In the genomic region with DNA sequence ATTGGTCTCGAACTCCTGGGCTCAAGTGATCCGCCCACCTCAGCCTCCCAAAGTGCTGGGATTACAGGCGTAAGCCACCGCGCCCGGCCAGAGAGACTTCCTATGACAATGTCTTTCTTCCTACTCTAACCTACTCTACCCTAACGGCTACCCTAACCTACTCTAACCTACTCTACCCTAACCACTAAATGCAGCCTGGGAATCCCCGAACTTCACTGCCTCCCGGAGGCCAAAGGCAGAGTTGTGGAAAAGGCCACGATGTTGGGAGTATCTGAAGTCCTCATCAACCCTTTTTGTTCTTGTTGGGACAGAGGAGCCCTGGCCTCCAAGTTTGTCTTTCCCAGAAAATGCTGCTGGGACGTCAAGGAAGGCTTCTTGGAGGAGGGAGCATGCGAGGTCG, we compare ENCODE assay signal across 19 cellular contexts. TPM values are rescaled to one million over a fixed set of nuclear protein-coding genes. Genes with fewer than 3 reads are reported as not detected.
A peak's percentile ranks its signal among the peaks of the same experiment; 100 is the strongest.
DNase-seq lines count a peak whose midpoint lies in the region; ATAC-seq, FAIRE-seq and TF ChIP-seq lines count a peak whose summit lies in the region.
"Had no signal": no experiment of that assay in that cellular context is flagged by ENCODE, and none has a peak within 500 bp of the region (broad histone marks: within the 10 kb centered on the region; RNA-seq: fewer than 3 reads in every experiment).

No MANE protein-coding gene starts in this region.

- no peak for FAIRE-seq in GM19239 (lab: Jason Lieb, UNC)
- FAIRE-seq: A204.1 had no signal

- peaks cover 34% of the 10 kb centered on the region for H3K4me1 Mint-ChIP-seq in activated naive CD8-positive, alpha-beta T cell treated with anti-CD3 and anti-CD28 coated beads, Interleukin-2, amount 50 U/mL, for 24 hours
- peaks cover 19 to 21% of the 10 kb centered on the region in 2 donors for H3K4me1 Mint-ChIP-seq in natural killer cell treated with Interleukin-12 subunit alpha and Interleukin-12 subunit beta and Interleukin-15 and Interleukin-18, amount 100 ng/mL, for 72 hours (ENCODE audit: low read depth in 2 of 2)

- H3K9me3 Mint-ChIP-seq in activated naive CD8-positive, alpha-beta T cell treated with anti-CD3 and anti-CD28 coated beads, Interleukin-2, amount 50 U/mL, for 24 hours = no peaks in the 10 kb centered on the region
- no peaks in the 10 kb centered on the region for H3K9me3 Mint-ChIP-seq in natural killer cell treated with Interleukin-12 subunit alpha and Interleukin-12 subunit beta and Interleukin-15 and Interleukin-18, amount 100 ng/mL, for 72 hours

- peaks cover 3% of the 10 kb centered on the region for H3K27me3 Mint-ChIP-seq in activated naive CD8-positive, alpha-beta T cell treated with anti-CD3 and anti-CD28 coated beads, Interleukin-2, amount 50 U/mL, for 24 hours
- H3K27me3 Mint-ChIP-seq in natural killer cell treated with Interleukin-12 subunit alpha and Interleukin-12 subunit beta and Interleukin-15 and Interleukin-18, amount 100 ng/mL, for 72 hours = no peaks in the 10 kb centered on the region

- peaks cover 11% of the 10 kb centered on the region for H3K36me3 Mint-ChIP-seq in activated naive CD8-positive, alpha-beta T cell treated with anti-CD3 and anti-CD28 coated beads, Interleukin-2, amount 50 U/mL, for 24 hours (ENCODE audit: low read depth)
- H3K36me3 Mint-ChIP-seq in natural killer cell treated with Interleukin-12 subunit alpha and Interleukin-12 subunit beta and Interleukin-15 and Interleukin-18, amount 100 ng/mL, for 72 hours = no peaks in the 10 kb centered on the region

- no peak for ATAC-seq in activated naive CD8-positive, alpha-beta T cell treated with anti-CD3 and anti-CD28 coated beads, Interleukin-2, amount 50 U/mL, for 24 hours
- no peak for ATAC-seq in natural killer cell treated with Interleukin-12 subunit alpha and Interleukin-12 subunit beta and Interleukin-15 and Interleukin-18, amount 100 ng/mL, for 72 hours

- DNase-seq in SIG-M5 treated with dmso at 0.1 percent for 504 hours (lab: John Stamatoyannopoulos, UW; ENCODE audit: unreplicated experiment) (peak; percentile 11), SIG-M5 (lab: John Stamatoyannopoulos, UW) (no peak), GM19239 (ENCODE audit: insufficient read length, low spot score) (no peak), A172 (ENCODE audit: low spot score) (no peak), NCI-H2196 treated with DMSO at 0.1 percent for 48 hours (lab: John Stamatoyannopoulos, UW; ENCODE audit: unreplicated experiment) (no peak)
- no peak for DNase-seq in activated naive CD8-positive, alpha-beta T cell treated with anti-CD3 and anti-CD28 coated beads, Interleukin-2, amount 50 U/mL, for 24 hours
- DNase-seq in natural killer cell treated with Interleukin-12 subunit alpha and Interleukin-12 subunit beta and Interleukin-15 and Interleukin-18, amount 100 ng/mL, for 72 hours (ENCODE audit: low spot score) = no peak
- DNase-seq: caudate nucleus; erythroblast; hippocampal formation; NCI-H2029; NCI-H748 treated with DMSO at 0.1 percent for 48 hours; occipital lobe; stimulated activated CD4-positive, alpha-beta T cell treated with anti-CD3 and anti-CD28 coated beads, Interleukin-12 subunit alpha, Interleukin-12 subunit beta, amount 100 ng/mL, for 4 hours had no signal

- 0 out of 3 replicates have a peak, but pooled peaks have one; percentile 8 for TF ChIP-seq CTCF in GM12872 (IDR thresholded peaks at IDR 0.05; ENCODE audit: insufficient read depth, low read depth, low read length)

- H3K4me3 Mint-ChIP-seq in activated naive CD8-positive, alpha-beta T cell treated with anti-CD3 and anti-CD28 coated beads, Interleukin-2, amount 50 U/mL, for 24 hours = peak overlapping the region; percentile 54
- H3K4me3 Mint-ChIP-seq in natural killer cell treated with Interleukin-12 subunit alpha and Interleukin-12 subunit beta and Interleukin-15 and Interleukin-18, amount 100 ng/mL, for 72 hours = peak overlapping the region; percentile 91

- H3K27ac Mint-ChIP-seq in activated naive CD8-positive, alpha-beta T cell treated with anti-CD3 and anti-CD28 coated beads, Interleukin-2, amount 50 U/mL, for 24 hours = peak overlapping the region; percentile 18
- H3K27ac Mint-ChIP-seq in natural killer cell treated with Interleukin-12 subunit alpha and Interleukin-12 subunit beta and Interleukin-15 and Interleukin-18, amount 100 ng/mL, for 72 hours = peak overlapping the region; percentile 42 to 86

RNA-seq across cellular contexts. Expression of a gene that starts 1.0 kb away (rescaled TPM):
- 10 to 100 TPM; 34.0 to 71.0 TPM for total RNA-seq in natural killer cell treated with Interleukin-12 subunit alpha and Interleukin-12 subunit beta and Interleukin-15 and Interleukin-18, amount 100 ng/mL, for 72 hours
- total RNA-seq in A172 (2014; rRNA removed; shearing (Covaris generic)) = 30.3 and 30.6 TPM in 2 replicates

RNA-seq across cellular contexts. Expression of a gene that starts 7.6 kb away (rescaled TPM):
- not detected for total RNA-seq in natural killer cell treated with Interleukin-12 subunit alpha and Interleukin-12 subunit beta and Interleukin-15 and Interleukin-18, amount 100 ng/mL, for 72 hours
- not detected in 2 replicates for total RNA-seq in A172 (2014; rRNA removed; shearing (Covaris generic))
- total RNA-seq: LHCN-M2, liver, tibial nerve had no signal

RNA-seq across cellular contexts. Expression of a gene that starts 12.1 kb away (rescaled TPM):
- 100 to 1,000 TPM in 1 of 2 donors, 10 to 100 TPM in 1; 45.2 to 107 TPM for total RNA-seq in natural killer cell treated with Interleukin-12 subunit alpha and Interleukin-12 subunit beta and Interleukin-15 and Interleukin-18, amount 100 ng/mL, for 72 hours
- total RNA-seq in A172 (2014; rRNA removed; shearing (Covaris generic)) = 122 TPM in 2 replicates

RNA-seq across cellular contexts. Expression of a gene that starts 12.2 kb away (rescaled TPM):
- total RNA-seq in natural killer cell treated with Interleukin-12 subunit alpha and Interleukin-12 subunit beta and Interleukin-15 and Interleukin-18, amount 100 ng/mL, for 72 hours = 10 to 100 TPM; 47.2 to 64.5 TPM
- 22.0 and 25.6 TPM in 2 replicates for total RNA-seq in A172 (2014; rRNA removed; shearing (Covaris generic))

RNA-seq across cellular contexts. Expression of a gene that starts 34.1 kb away (rescaled TPM):
- total RNA-seq in natural killer cell treated with Interleukin-12 subunit alpha and Interleukin-12 subunit beta and Interleukin-15 and Interleukin-18, amount 100 ng/mL, for 72 hours = 1 to 10 TPM; 2.4 to 5.9 TPM
- not detected in 2 replicates for total RNA-seq in A172 (2014; rRNA removed; shearing (Covaris generic))
- total RNA-seq: occipital lobe had no signal
